22 cellular contexts compared by ENCODE assay signal in genomic region chr10:119630300-119630699, GRCh38. TPM values are rescaled to one million over a fixed set of nuclear protein-coding genes. Genes with fewer than 3 reads are reported as not detected.
A peak's percentile ranks its signal among the peaks of the same experiment; 100 is the strongest.
DNase-seq lines count a peak whose midpoint lies in the region; ATAC-seq and TF ChIP-seq lines count a peak whose summit lies in the region.
"Had no signal": no experiment of that assay in that cellular context is flagged by ENCODE, and none has a peak within 500 bp of the region (broad histone marks: within the 10 kb centered on the region; RNA-seq: fewer than 3 reads in every experiment).

No MANE protein-coding gene starts in this region.

- WGBS in body of pancreas, 2 donors: 47 to 52% methylated on average over 5 of the region's 5 CpGs
- WGBS in spleen, 5 donors: 85 to 90% (median 89%) methylated on average over 5 of the region's 5 CpGs

- DNase-seq in body of pancreas (peak in 3 of 4 donors; percentile 27 to 60 (median 34)), nephron progenitor cell (no peak), spleen (peak; percentile 40), NCI-H2029 treated with DMSO at 0.1 percent for 48 hours (lab: John Stamatoyannopoulos, UW) (no peak), Right ventricle myocardium inferior (ENCODE audit: missing footprints) (no peak), activated T-cell treated with anti-CD3 and anti-CD28 coated beads for 4 hours (no peak)
- DNase-seq: 8988T; ACHN; AML-193; BE2C; CD4-positive, alpha-beta T cell; CD8-positive, alpha-beta memory T cell; DMS 273 treated with DMSO at 0.1 percent for 48 hours; DMS79; EL; GDM1; GOT3; H7; HCEC 1CT had no signal

- H3K27me3 Mint-ChIP-seq in nephron progenitor cell (ENCODE audit: low read depth, poor library complexity): peaks cover 3% of the 10 kb centered on the region
- H3K27me3 Mint-ChIP-seq: CD4-positive, alpha-beta T cell had no signal

- no peak overlapping the region for H3K27ac ChIP-seq in body of pancreas
- H3K27ac ChIP-seq in spleen: no peak overlapping the region
- H3K27ac ChIP-seq: A549; BLaER1 treated with 17β-estradiol and CSF1 and Interleukin-3, amounts not matched to agents 10 nM and 100 nM had no signal

- H3K36me3 ChIP-seq in body of pancreas (replicated peaks in 1 of 2; ENCODE audit: insufficient read depth in 1 of 2, low read depth in 2 of 2) (no peaks in the 10 kb centered on the region), spleen (no peaks in the 10 kb centered on the region)
- H3K36me3 ChIP-seq: BE2C; BLaER1 treated with 17β-estradiol and CSF1 and Interleukin-3, amounts not matched to agents 10 nM and 100 nM had no signal

- H3K9me3 ChIP-seq in body of pancreas (no peaks in the 10 kb centered on the region), spleen (no peaks in the 10 kb centered on the region)
- H3K9me3 ChIP-seq: A549; BE2C; BLaER1 treated with 17β-estradiol and CSF1 and Interleukin-3, amounts not matched to agents 10 nM and 100 nM had no signal

- H3K27me3 ChIP-seq in body of pancreas (no peaks in the 10 kb centered on the region), spleen (replicated peaks in 1 of 7) (no peaks in the 10 kb centered on the region)
- H3K27me3 ChIP-seq: BE2C; BLaER1 treated with 17β-estradiol and CSF1 and Interleukin-3, amounts not matched to agents 10 nM and 100 nM had no signal

- H3K4me3 Mint-ChIP-seq in nephron progenitor cell: no peak overlapping the region
- H3K4me3 Mint-ChIP-seq: CD14-positive monocyte; CD4-positive, alpha-beta T cell; CD8-positive, alpha-beta memory T cell had no signal

- H3K4me1 ChIP-seq in body of pancreas (no peaks in the 10 kb centered on the region), spleen (no peaks in the 10 kb centered on the region)
- H3K4me1 ChIP-seq: BE2C had no signal

- TF ChIP-seq POLR2A in body of pancreas (IDR thresholded peaks at IDR 0.05): no peak
- no peak for TF ChIP-seq POLR2A in spleen (IDR thresholded peaks at IDR 0.05)

- no peaks in the 10 kb centered on the region for H3K36me3 Mint-ChIP-seq in nephron progenitor cell (ENCODE audit: low read depth)
- H3K36me3 Mint-ChIP-seq: CD14-positive monocyte; CD8-positive, alpha-beta memory T cell had no signal

- intact Hi-C loops in body of pancreas (cut with DNase I) (no loop called here), spleen (cut with DNase I; ENCODE audit: low total_unique reads) (no loop called here), Right ventricle myocardium inferior (cut with DNase I) (no loop called here)

- peak overlapping the region; percentile 54 for H3K27ac Mint-ChIP-seq in nephron progenitor cell
- H3K27ac Mint-ChIP-seq: CD14-positive monocyte; CD4-positive, alpha-beta T cell; CD8-positive, alpha-beta memory T cell had no signal

- ATAC-seq in body of pancreas (no peak), Right ventricle myocardium inferior (no peak)
- ATAC-seq: A549 had no signal

- H3K4me3 ChIP-seq in body of pancreas (no peak overlapping the region), spleen (no peak overlapping the region)
- H3K4me3 ChIP-seq: A549; BLaER1 treated with 17β-estradiol and CSF1 and Interleukin-3, amounts not matched to agents 10 nM and 100 nM had no signal

- H3K9me3 Mint-ChIP-seq in nephron progenitor cell: no peaks in the 10 kb centered on the region
- H3K9me3 Mint-ChIP-seq: CD4-positive, alpha-beta T cell; CD8-positive, alpha-beta memory T cell had no signal

- TF ChIP-seq CTCF in body of pancreas (IDR thresholded peaks at IDR 0.05): no peak
- no peak for TF ChIP-seq CTCF in nephron progenitor cell (IDR thresholded peaks at IDR 0.05)
- TF ChIP-seq CTCF in spleen (IDR thresholded peaks at IDR 0.05 in 8 of 11, conservative IDR thresholded peaks at IDR 0.05 in 3 of 11): no peak

- H3K4me1 Mint-ChIP-seq in nephron progenitor cell: peaks cover 5% of the 10 kb centered on the region
- H3K4me1 Mint-ChIP-seq: CD8-positive, alpha-beta memory T cell had no signal

RNA-seq across cellular contexts. Expression of gene BAG3, which starts 20.9 kb away (rescaled TPM):
- total RNA-seq in body of pancreas (10 to 100 TPM; 11.9 to 17.5 TPM), spleen (10 to 100 TPM; 15.1 to 36.0 (median 18.3) TPM), Right ventricle myocardium inferior (152 TPM)
- polyA plus RNA-seq in spleen: 1 to 10 TPM; 2.1 to 7.2 (median 3.5) TPM

RNA-seq across cellular contexts. Expression of gene TIAL1, which starts 33.5 kb away (rescaled TPM):
- total RNA-seq in body of pancreas (10 to 100 TPM; 34.9 to 36.1 TPM), spleen (100 to 1,000 TPM in 6 of 7 donors, 10 to 100 TPM in 1; 83.3 to 126 (median 115) TPM), Right ventricle myocardium inferior (74.0 TPM)
- polyA plus RNA-seq in spleen: 10 to 100 TPM; 54.1 to 81.5 (median 80.7) TPM

Comparison
In these comparisons a context has a peak if more than half of its experiments do, and no peak if none do; other contexts are left out.
1. DNase-seq: peak in body of pancreas (3 of 4) and spleen (single experiment); none in nephron progenitor cell (single experiment), NCI-H2029 treated with DMSO at 0.1 percent for 48 hours (single experiment), Right ventricle myocardium inferior (single experiment) and activated T-cell treated with anti-CD3 and anti-CD28 coated beads for 4 hours (single experiment).